ENCODE assay signal across 16 cellular contexts in the genomic region with DNA sequence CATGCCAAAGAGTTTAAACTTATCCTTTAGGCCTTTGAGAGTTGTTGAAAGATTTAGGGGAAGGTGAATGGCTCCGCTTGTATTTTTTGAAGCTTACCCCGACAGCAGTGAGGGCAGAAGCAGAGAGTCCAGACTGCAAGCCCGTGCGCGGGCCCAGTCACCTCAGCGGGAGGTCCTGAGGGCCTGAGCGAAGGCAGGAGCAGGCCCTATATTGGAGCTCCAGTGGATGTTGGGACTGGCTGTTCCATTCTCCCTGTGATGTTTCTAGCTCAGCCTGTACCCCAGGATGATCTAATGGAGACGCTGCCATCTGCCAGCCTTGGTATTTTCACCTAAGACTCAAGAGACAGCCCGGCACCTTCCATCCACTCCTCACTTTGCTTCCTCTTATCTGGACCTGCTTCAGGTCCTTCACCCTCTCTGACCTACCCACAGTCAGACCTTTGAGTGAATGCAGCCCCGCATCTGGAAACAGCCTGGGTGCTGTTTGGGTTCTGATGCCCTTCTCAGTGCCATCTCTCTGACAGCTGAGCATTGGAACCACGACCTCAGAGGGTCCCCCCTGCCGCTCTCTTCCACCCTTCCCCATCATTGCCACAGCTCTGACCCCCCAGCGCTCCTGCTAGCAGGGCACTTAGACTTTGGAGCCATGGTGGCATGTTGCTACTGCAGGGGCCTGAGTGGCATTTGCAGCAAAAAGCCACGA.
DNase-seq lines count a peak whose midpoint lies in the region; ATAC-seq and TF ChIP-seq lines count a peak whose summit lies in the region.
"Had no signal": no experiment of that assay in that cellular context is flagged by ENCODE, and none has a peak within 500 bp of the region (broad histone marks: within the 10 kb centered on the region; RNA-seq: fewer than 3 reads in every experiment).

No MANE protein-coding gene starts in this region.

- H3K27ac ChIP-seq in right atrium auricular region (no peak overlapping the region), mesendoderm (ENCODE audit: low read depth, low read length) (no peak overlapping the region), neuronal stem cell (replicated peaks; ENCODE audit: low read length) (no peak overlapping the region), smooth muscle cell (ENCODE audit: low read depth) (no peak overlapping the region)
- H3K27ac ChIP-seq: BLaER1, GM23248, HL-60 had no signal

- H3K36me3 ChIP-seq in right atrium auricular region, result no peaks in the 10 kb centered on the region
- no peaks in the 10 kb centered on the region for H3K36me3 ChIP-seq in mesendoderm (ENCODE audit: control insufficient read depth, insufficient read depth, low read length)
- H3K36me3 ChIP-seq in neuronal stem cell (replicated peaks in 1 of 2; ENCODE audit: control insufficient read depth in 2 of 2, insufficient read depth in 2 of 2, low read length in 2 of 2), result no peaks in the 10 kb centered on the region
- no peaks in the 10 kb centered on the region for H3K36me3 ChIP-seq in smooth muscle cell (ENCODE audit: low read depth)
- H3K36me3 ChIP-seq: BLaER1 had no signal

- H3K23ac ChIP-seq in mesendoderm (ENCODE audit: low read length) (peak overlapping the region; percentile 70), neuronal stem cell (ENCODE audit: low read depth, low read length, poor library complexity) (no peak overlapping the region)

- no peak overlapping the region for H3K56ac ChIP-seq in mesendoderm (ENCODE audit: low read length)

- H3K27me3 ChIP-seq in right atrium auricular region (no peaks in the 10 kb centered on the region), mesendoderm (ENCODE audit: insufficient read depth, low read length, poor library complexity) (no peaks in the 10 kb centered on the region), neuronal stem cell (ENCODE audit: control insufficient read depth in 3 of 3, insufficient read depth in 3 of 3, low read depth in 1 of 3, low read length in 3 of 3) (peaks cover 0 to 5% (median 0%) of the 10 kb centered on the region in 3 experiments), smooth muscle cell (ENCODE audit: low read depth) (no peaks in the 10 kb centered on the region)
- H3K27me3 ChIP-seq: BLaER1 had no signal

- H2AK5ac ChIP-seq in mesendoderm (ENCODE audit: low read length) (no peak overlapping the region), neuronal stem cell (ENCODE audit: low read depth, low read length) (no peak overlapping the region)

- H3K4me3 ChIP-seq in right atrium auricular region (no peak overlapping the region), mesendoderm (ENCODE audit: low read length) (no peak overlapping the region), neuronal stem cell (ENCODE audit: low read length in 2 of 2) (no peak overlapping the region), smooth muscle cell (no peak overlapping the region)
- H3K4me3 ChIP-seq: BLaER1, GM23248 had no signal

- WGBS in mesendoderm (ENCODE audit: extremely low coverage, insufficient coverage, low lambda C conversion rate), result no CpG with 5 or more reads among the region's 14 CpGs
- WGBS in neuronal stem cell (ENCODE audit: extremely low coverage in 2 of 2, insufficient read length in 2 of 2, insufficient replicate concordance in 1 of 2), 2 donors, result no CpG with 5 or more reads among the region's 14 CpGs
- WGBS in smooth muscle cell (ENCODE audit: low lambda C conversion rate), result 96% methylated on average over 14 of the region's 14 CpGs

- H3F3A ChIP-seq in smooth muscle cell (ENCODE audit: low read depth), result no peaks in the 10 kb centered on the region

- no peak for TF ChIP-seq CTCF in right atrium auricular region (IDR thresholded peaks at IDR 0.05)
- no peak for TF ChIP-seq CTCF in smooth muscle cell (IDR thresholded peaks at IDR 0.05; ENCODE audit: borderline replicate concordance, insufficient read depth, poor library complexity, severe bottlenecking)

- H3K79me1 ChIP-seq in mesendoderm (ENCODE audit: low read length), result no peaks in the 10 kb centered on the region
- H3K79me1 ChIP-seq in neuronal stem cell (ENCODE audit: low read depth, low read length), result no peaks in the 10 kb centered on the region

- H4K91ac ChIP-seq in neuronal stem cell (ENCODE audit: low read depth, low read length, poor library complexity), result no peak overlapping the region

- no peak overlapping the region for H4K8ac ChIP-seq in mesendoderm (ENCODE audit: low read depth, low read length)
- no peak overlapping the region for H4K8ac ChIP-seq in neuronal stem cell (ENCODE audit: low read depth, low read length)

- H3K14ac ChIP-seq in neuronal stem cell (ENCODE audit: low read length), result no peak overlapping the region

- H3K4me1 ChIP-seq in right atrium auricular region (no peaks in the 10 kb centered on the region), mesendoderm (ENCODE audit: control insufficient read depth, low read depth, low read length) (peaks cover 8% of the 10 kb centered on the region), neuronal stem cell (ENCODE audit: control insufficient read depth in 2 of 2, insufficient read depth in 1 of 2, low read depth in 1 of 2, low read length in 2 of 2) (peaks cover 13 to 16% of the 10 kb centered on the region in 2 donors), smooth muscle cell (ENCODE audit: low read depth) (peaks cover 6% of the 10 kb centered on the region)

- peak; percentile 48 for DNase-seq in right atrium auricular region (ENCODE audit: low spot score)
- DNase-seq in left cardiac atrium, result no peak
- no peak for DNase-seq in mesendoderm
- DNase-seq in neuronal stem cell (ENCODE audit: low spot score), result no peak
- DNase-seq in NCI-H2227 treated with DMSO at 0.1 percent for 48 hours (lab: John Stamatoyannopoulos, UW), result no peak
- DNase-seq in smooth muscle cell (lab: John Stamatoyannopoulos, UW; ENCODE audit: unreplicated experiment), result no peak
- DNase-seq: 8988T; AML-193; CD8-positive, alpha-beta memory T cell; DMS53; GF-D8; GM23248 had no signal

- H3K18ac ChIP-seq in mesendoderm (ENCODE audit: low read length) (peak overlapping the region; percentile 52), neuronal stem cell (ENCODE audit: low read length) (peak overlapping the region; percentile 32)

- H2BK5ac ChIP-seq in mesendoderm (ENCODE audit: low read length), result no peak overlapping the region
- H2BK5ac ChIP-seq in neuronal stem cell (ENCODE audit: low read length), result no peak overlapping the region

- H2BK15ac ChIP-seq in mesendoderm (replicated peaks; ENCODE audit: low read depth) (no peak overlapping the region), neuronal stem cell (ENCODE audit: low read length) (no peak overlapping the region)

- ATAC-seq in left cardiac atrium (no peak), GM18870 (IDR thresholded peaks at IDR 0.05; ENCODE audit: unreplicated experiment) (no peak)
- ATAC-seq: HCT116 had no signal

- H4K20me1 ChIP-seq in smooth muscle cell (ENCODE audit: low read depth), result no peaks in the 10 kb centered on the region
- H4K20me1 ChIP-seq: BLaER1 had no signal

- H3K4ac ChIP-seq in mesendoderm (ENCODE audit: low read depth, low read length), result no peak overlapping the region
- H3K4ac ChIP-seq in neuronal stem cell (ENCODE audit: low read length), result no peak overlapping the region

- intact Hi-C loops in left cardiac atrium (cut with DNase I), result no loop called here

- H2BK120ac ChIP-seq in mesendoderm (ENCODE audit: low read depth, low read length), result no peak overlapping the region
- H2BK120ac ChIP-seq in neuronal stem cell (ENCODE audit: low read depth, low read length), result peak overlapping the region; percentile 11

- no peak overlapping the region for H3K4me2 ChIP-seq in mesendoderm (ENCODE audit: low read length)
- H3K4me2 ChIP-seq in neuronal stem cell (ENCODE audit: insufficient read depth, low read length, poor library complexity, severe bottlenecking), result no peak overlapping the region
- H3K4me2 ChIP-seq in smooth muscle cell, result no peak overlapping the region
- H3K4me2 ChIP-seq: BLaER1 had no signal

- H2BK12ac ChIP-seq in neuronal stem cell (ENCODE audit: low read length), result no peak overlapping the region

- no peaks in the 10 kb centered on the region for H3K79me2 ChIP-seq in mesendoderm (ENCODE audit: control insufficient read depth, insufficient read depth, low read length)
- no peaks in the 10 kb centered on the region for H3K79me2 ChIP-seq in smooth muscle cell (ENCODE audit: low read depth)

- H3K9me3 ChIP-seq in right atrium auricular region, result no peaks in the 10 kb centered on the region
- no peaks in the 10 kb centered on the region for H3K9me3 ChIP-seq in neuronal stem cell (replicated peaks in 1 of 2; ENCODE audit: control insufficient read depth in 2 of 2, insufficient read depth in 1 of 2, low read depth in 1 of 2, low read length in 2 of 2)
- H3K9me3 ChIP-seq in smooth muscle cell (replicated peaks; ENCODE audit: low read depth), result no peaks in the 10 kb centered on the region
- H3K9me3 ChIP-seq: BLaER1 had no signal

- H2AFZ ChIP-seq in neuronal stem cell (ENCODE audit: low read length) (peak overlapping the region; percentile 23), smooth muscle cell (ENCODE audit: low read depth) (no peak overlapping the region)
- H2AFZ ChIP-seq: GM23248 had no signal

- no peak overlapping the region for H3K9ac ChIP-seq in mesendoderm (ENCODE audit: low read length)
- no peak overlapping the region for H3K9ac ChIP-seq in neuronal stem cell (ENCODE audit: low read depth, low read length, poor library complexity)
- no peak overlapping the region for H3K9ac ChIP-seq in smooth muscle cell (ENCODE audit: low read depth)
- H3K9ac ChIP-seq: BLaER1, GM23248 had no signal

- no peak overlapping the region for H4K5ac ChIP-seq in mesendoderm (ENCODE audit: low read length)
